24 cellular contexts compared by ENCODE assay signal in the genomic region with DNA sequence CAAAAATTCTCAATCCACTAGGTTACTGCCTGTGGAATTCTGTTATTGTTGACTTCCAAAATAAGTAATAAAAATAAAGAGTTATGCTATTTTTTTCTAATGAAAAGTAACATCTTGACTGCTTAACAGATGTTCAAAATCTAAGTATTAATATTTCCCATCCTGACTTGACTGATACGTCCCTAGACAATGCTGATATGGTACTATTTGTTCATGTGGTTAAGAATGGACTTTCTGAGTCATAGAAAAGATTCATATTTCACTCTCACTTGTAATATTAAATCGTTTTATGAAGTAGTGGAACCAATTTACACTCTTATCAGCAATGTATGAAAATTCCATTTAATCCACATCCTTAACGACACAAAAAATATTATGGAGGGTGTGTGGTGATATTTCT.
"Had no signal": no experiment of that assay in that cellular context is flagged by ENCODE, and none has a peak within 500 bp of the region (broad histone marks: within the 10 kb centered on the region; RNA-seq: fewer than 3 reads in every experiment).

No MANE protein-coding gene starts in this region.

- H3K4me1 ChIP-seq: gastrocnemius medialis, right lobe of liver, upper lobe of left lung had no signal

- DNase-seq: activated CD4-positive, alpha-beta T cell treated with anti-CD3 and anti-CD28 coated beads for 4 hours; activated CD4-positive, alpha-beta T cell treated with anti-CD3 and anti-CD28 coated beads, Interleukin-2, amount 50 U/mL, for 48 hours; activated CD4-positive, CD25-positive, alpha-beta regulatory T cell; activated CD8-positive, alpha-beta memory T cell treated with anti-CD3 and anti-CD28 coated beads, Interleukin-2, amount 50 U/mL, for 48 hours; activated naive CD4-positive, alpha-beta T cell treated with Interleukin-2 at 50 U/mL for 16 hours; activated naive CD8-positive, alpha-beta T cell treated with anti-CD3 and anti-CD28 coated beads for 36 hours; activated T-cell treated with anti-CD3 and anti-CD28 coated beads, Interleukin-2, amount 50 U/mL, for 48 hours; amniotic stem cell; cerebellar nuclear complex; cortex of kidney; gastrocnemius medialis; hypothalamus; left ventricle myocardium superior; midbrain; nephron progenitor cell; nucleus accumbens; right lobe of liver; stimulated activated CD4-positive, alpha-beta T cell treated with anti-CD3 and anti-CD28 coated beads, Interleukin-2, amount 100 ng/mL, for 48 hours; stimulated activated CD8-positive, alpha-beta memory T cell treated with anti-CD3 and anti-CD28 coated beads, Interleukin-4, amount 100 ng/mL, for 48 hours; stimulated activated naive B cell treated with anti-CD40 and anti-IgM and Interleukin-4, amounts not matched to agents 10 μg/mL and 1 μg/mL and 100 μg/mL, for 72 hours; T-helper 17 cell; upper lobe of left lung had no signal

- H3K4me3 ChIP-seq: gastrocnemius medialis, right lobe of liver, upper lobe of left lung had no signal

- H3K36me3 ChIP-seq: gastrocnemius medialis, right lobe of liver, upper lobe of left lung had no signal

- H3K9me3 ChIP-seq: gastrocnemius medialis, right lobe of liver, upper lobe of left lung had no signal

- FAIRE-seq: islet of Langerhans had no signal

- ATAC-seq: gastrocnemius medialis; left ventricle myocardium superior; right lobe of liver; stimulated activated naive B cell treated with anti-CD40 and anti-IgM and Interleukin-4, amounts not matched to agents 10 μg/mL and 1 μg/mL and 100 μg/mL, for 72 hours; T-helper 17 cell had no signal

- H3K27me3 ChIP-seq: gastrocnemius medialis, right lobe of liver, upper lobe of left lung had no signal

- H3K27ac ChIP-seq: epithelial cell of prostate, gastrocnemius medialis, right lobe of liver, upper lobe of left lung had no signal
